ENCODE assay signal across 1 cellular context in the genomic region with DNA sequence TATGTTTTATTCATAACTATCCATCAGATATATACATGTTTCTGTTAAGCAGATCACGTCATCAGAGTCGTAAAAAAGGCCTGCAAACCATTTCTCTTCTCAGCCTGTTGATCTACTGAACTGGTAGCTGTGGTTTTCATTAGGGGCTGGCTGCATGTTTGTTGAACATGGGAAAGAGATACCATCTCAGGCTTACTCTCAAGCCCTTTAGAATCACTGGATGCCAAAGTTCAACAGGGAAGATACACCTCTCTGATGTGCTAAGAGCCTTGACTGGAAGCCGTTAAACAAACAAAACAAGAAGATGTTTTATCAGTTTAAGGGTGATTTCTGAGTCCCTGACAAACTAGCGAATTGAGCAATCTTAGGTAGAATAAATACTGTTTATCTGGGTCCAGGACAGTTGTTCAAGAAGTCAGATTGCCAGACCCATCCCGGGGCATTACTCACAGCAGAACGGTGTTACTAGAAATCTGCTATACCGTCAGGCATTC.
TF ChIP-seq lines count a peak whose summit lies in the region.

No MANE protein-coding gene starts in this region.

TF ChIP-seq in HepG2, 621 proteins besides CTCF, POLR2A, EP300 and RAD21 (continued from another document and continues in another):
- TF ChIP-seq, protein P1, sequence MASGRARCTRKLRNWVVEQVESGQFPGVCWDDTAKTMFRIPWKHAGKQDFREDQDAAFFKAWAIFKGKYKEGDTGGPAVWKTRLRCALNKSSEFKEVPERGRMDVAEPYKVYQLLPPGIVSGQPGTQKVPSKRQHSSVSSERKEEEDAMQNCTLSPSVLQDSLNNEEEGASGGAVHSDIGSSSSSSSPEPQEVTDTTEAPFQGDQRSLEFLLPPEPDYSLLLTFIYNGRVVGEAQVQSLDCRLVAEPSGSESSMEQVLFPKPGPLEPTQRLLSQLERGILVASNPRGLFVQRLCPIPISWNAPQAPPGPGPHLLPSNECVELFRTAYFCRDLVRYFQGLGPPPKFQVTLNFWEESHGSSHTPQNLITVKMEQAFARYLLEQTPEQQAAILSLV (CRISPR knock-in tag; IDR thresholded peaks at IDR 0.05; ENCODE audit: borderline replicate concordance) = no peak
- TF ChIP-seq, protein P2, sequence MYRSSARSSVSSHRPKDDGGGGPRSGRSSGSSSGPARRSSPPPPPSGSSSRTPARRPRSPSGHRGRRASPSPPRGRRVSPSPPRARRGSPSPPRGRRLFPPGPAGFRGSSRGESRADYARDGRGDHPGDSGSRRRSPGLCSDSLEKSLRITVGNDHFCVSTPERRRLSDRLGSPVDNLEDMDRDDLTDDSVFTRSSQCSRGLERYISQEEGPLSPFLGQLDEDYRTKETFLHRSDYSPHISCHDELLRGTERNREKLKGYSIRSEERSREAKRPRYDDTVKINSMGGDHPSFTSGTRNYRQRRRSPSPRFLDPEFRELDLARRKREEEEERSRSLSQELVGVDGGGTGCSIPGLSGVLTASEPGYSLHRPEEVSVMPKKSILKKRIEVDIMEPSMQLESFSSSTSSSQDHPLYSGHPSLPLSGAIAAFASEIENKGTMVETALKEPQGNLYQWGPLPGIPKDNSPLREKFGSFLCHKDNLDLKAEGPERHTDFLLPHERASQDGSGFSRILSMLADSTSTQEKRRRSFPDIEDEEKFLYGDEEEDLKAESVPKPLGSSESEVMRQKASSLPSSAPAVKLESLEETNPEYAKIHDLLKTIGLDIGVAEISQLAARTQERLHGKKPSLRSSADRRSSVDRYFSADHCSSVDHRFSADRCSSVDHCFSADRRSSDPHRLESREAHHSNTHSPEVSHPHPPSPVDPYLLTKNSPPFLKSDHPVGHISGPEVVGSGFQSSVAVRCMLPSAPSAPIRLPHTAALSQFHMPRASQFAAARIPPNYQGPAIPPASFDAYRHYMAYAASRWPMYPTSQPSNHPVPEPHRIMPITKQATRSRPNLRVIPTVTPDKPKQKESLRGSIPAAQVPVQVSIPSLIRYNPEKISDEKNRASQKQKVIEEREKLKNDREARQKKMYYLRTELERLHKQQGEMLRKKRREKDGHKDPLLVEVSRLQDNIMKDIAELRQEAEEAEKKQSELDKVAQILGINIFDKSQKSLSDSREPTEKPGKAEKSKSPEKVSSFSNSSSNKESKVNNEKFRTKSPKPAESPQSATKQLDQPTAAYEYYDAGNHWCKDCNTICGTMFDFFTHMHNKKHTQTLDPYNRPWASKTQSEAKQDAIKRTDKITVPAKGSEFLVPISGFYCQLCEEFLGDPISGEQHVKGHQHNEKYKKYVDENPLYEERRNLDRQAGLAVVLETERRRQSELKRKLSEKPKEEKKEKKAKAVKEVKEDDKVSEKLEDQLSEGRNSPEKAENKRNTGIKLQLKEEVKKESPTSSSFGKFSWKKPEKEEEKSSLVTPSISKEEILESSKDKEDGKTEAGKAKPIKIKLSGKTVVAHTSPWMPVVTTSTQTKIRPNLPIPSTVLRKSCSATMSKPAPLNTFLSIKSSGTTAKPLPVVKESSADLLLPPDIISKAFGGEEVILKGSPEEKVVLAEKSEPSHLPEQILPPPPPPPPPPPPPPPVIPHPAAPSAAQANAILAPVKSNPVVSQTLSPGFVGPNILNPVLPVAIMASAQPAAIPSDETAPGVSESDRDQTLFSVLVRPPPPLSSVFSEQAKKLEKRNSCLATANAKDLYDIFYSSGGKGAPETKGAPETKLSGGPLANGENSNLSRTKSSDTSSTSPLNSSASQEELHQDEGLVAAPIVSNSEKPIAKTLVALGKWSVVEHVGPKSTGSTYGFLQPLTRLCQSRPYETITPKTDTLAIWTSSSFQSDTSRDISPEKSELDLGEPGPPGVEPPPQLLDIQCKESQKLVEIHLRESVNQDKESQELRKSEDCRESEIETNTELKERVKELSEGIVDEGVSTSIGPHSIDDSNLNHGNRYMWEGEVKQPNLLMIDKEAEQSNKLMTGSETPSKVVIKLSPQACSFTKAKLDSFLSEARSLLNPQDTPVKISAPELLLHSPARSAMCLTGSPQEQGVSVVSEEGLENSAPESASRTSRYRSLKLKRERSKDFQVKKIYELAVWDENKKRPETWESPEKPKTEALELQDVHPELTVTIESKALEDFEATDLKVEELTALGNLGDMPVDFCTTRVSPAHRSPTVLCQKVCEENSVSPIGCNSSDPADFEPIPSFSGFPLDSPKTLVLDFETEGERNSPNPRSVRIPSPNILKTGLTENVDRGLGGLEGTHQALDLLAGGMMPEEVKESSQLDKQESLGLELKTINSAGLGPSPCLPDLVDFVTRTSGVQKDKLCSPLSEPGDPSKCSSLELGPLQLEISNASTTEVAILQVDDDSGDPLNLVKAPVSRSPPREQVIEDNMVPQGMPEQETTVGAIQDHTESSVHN (CRISPR knock-in tag; IDR thresholded peaks at IDR 0.05) = no peak
- TF ChIP-seq, protein P3, sequence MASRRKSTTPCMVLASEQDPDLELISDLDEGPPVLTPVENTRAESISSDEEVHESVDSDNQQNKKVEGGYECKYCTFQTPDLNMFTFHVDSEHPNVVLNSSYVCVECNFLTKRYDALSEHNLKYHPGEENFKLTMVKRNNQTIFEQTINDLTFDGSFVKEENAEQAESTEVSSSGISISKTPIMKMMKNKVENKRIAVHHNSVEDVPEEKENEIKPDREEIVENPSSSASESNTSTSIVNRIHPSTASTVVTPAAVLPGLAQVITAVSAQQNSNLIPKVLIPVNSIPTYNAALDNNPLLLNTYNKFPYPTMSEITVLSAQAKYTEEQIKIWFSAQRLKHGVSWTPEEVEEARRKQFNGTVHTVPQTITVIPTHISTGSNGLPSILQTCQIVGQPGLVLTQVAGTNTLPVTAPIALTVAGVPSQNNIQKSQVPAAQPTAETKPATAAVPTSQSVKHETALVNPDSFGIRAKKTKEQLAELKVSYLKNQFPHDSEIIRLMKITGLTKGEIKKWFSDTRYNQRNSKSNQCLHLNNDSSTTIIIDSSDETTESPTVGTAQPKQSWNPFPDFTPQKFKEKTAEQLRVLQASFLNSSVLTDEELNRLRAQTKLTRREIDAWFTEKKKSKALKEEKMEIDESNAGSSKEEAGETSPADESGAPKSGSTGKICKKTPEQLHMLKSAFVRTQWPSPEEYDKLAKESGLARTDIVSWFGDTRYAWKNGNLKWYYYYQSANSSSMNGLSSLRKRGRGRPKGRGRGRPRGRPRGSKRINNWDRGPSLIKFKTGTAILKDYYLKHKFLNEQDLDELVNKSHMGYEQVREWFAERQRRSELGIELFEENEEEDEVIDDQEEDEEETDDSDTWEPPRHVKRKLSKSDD (CRISPR knock-in tag; IDR thresholded peaks at IDR 0.05; ENCODE audit: low read depth) = no peak
- TF ChIP-seq, protein P4, sequence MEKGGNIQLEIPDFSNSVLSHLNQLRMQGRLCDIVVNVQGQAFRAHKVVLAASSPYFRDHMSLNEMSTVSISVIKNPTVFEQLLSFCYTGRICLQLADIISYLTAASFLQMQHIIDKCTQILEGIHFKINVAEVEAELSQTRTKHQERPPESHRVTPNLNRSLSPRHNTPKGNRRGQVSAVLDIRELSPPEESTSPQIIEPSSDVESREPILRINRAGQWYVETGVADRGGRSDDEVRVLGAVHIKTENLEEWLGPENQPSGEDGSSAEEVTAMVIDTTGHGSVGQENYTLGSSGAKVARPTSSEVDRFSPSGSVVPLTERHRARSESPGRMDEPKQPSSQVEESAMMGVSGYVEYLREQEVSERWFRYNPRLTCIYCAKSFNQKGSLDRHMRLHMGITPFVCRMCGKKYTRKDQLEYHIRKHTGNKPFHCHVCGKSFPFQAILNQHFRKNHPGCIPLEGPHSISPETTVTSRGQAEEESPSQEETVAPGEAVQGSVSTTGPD (CRISPR knock-in tag; IDR thresholded peaks at IDR 0.05) = no peak
- TF ChIP-seq, protein P5, sequence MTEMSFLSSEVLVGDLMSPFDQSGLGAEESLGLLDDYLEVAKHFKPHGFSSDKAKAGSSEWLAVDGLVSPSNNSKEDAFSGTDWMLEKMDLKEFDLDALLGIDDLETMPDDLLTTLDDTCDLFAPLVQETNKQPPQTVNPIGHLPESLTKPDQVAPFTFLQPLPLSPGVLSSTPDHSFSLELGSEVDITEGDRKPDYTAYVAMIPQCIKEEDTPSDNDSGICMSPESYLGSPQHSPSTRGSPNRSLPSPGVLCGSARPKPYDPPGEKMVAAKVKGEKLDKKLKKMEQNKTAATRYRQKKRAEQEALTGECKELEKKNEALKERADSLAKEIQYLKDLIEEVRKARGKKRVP (CRISPR knock-in tag; IDR thresholded peaks at IDR 0.05) = peak in 1 of 2 experiments; percentile 27; a peak in 1 of 4 replicates
- TF ChIP-seq ZNF143 (CRISPR knock-in tag; IDR thresholded peaks at IDR 0.05) = no peak
- TF ChIP-seq KMT2A (CRISPR knock-in tag; IDR thresholded peaks at IDR 0.05) = no peak
- peak; percentile 91 for TF ChIP-seq NCOA2 (CRISPR knock-in tag; IDR thresholded peaks at IDR 0.05)
- TF ChIP-seq POLR2AphosphoS5 (IDR thresholded peaks at IDR 0.05; ENCODE audit: low read depth, low read length) = no peak
- TF ChIP-seq ZNF30 (CRISPR knock-in tag; IDR thresholded peaks at IDR 0.05) = no peak
- TF ChIP-seq ZNF569 (CRISPR knock-in tag; IDR thresholded peaks at IDR 0.05; ENCODE audit: borderline replicate concordance) = no peak
- no peak for TF ChIP-seq TCF12 (IDR thresholded peaks at IDR 0.05)
- TF ChIP-seq TCF12 (CRISPR knock-in tag; IDR thresholded peaks at IDR 0.05) = peak; percentile 88; the same call in 1 of the 2 replicates
- TF ChIP-seq, protein P6, sequence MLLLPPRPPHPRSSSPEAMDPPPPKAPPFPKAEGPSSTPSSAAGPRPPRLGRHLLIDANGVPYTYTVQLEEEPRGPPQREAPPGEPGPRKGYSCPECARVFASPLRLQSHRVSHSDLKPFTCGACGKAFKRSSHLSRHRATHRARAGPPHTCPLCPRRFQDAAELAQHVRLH (CRISPR knock-in tag; IDR thresholded peaks at IDR 0.05; ENCODE audit: borderline replicate concordance, low read depth) = peak; percentile 38; the same call in 1 of the 2 replicates
- TF ChIP-seq, protein P7, sequence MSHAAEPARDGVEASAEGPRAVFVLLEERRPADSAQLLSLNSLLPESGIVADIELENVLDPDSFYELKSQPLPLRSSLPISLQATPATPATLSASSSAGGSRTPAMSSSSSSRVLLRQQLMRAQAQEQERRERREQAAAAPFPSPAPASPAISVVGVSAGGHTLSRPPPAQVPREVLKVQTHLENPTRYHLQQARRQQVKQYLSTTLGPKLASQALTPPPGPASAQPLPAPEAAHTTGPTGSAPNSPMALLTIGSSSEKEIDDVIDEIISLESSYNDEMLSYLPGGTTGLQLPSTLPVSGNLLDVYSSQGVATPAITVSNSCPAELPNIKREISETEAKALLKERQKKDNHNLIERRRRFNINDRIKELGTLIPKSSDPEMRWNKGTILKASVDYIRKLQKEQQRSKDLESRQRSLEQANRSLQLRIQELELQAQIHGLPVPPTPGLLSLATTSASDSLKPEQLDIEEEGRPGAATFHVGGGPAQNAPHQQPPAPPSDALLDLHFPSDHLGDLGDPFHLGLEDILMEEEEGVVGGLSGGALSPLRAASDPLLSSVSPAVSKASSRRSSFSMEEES (CRISPR knock-in tag; IDR thresholded peaks at IDR 0.05) = peak; percentile 59; the same call in 1 of the 2 replicates
- TF ChIP-seq ZMYM3 (CRISPR knock-in tag; IDR thresholded peaks at IDR 0.05) = no peak
- no peak for TF ChIP-seq NONO (IDR thresholded peaks at IDR 0.05)
- peak; percentile 40 for TF ChIP-seq NONO (CRISPR knock-in tag; conservative IDR thresholded peaks at IDR 0.05)
- TF ChIP-seq, protein P8, sequence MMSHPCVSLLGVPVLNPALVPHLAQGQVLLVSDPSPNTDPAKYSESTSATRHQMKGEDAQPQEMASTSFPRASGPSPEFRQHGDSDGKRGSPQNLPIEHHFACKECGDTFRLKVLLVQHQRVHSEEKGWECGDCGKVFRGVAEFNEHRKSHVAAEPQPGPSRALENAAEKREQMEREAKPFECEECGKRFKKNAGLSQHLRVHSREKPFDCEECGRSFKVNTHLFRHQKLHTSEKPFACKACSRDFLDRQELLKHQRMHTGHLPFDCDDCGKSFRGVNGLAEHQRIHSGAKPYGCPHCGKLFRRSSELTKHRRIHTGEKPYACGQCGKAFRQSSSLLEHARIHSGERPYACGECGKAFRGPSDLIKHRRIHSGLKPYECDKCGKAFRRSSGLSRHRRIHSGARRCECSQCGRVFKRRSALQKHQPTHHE (CRISPR knock-in tag; IDR thresholded peaks at IDR 0.05; ENCODE audit: borderline replicate concordance) = no peak
- TF ChIP-seq MAFF (IDR thresholded peaks at IDR 0.05; ENCODE audit: low read depth, low read length) = no peak
- no peak for TF ChIP-seq NCOA1 (CRISPR knock-in tag; IDR thresholded peaks at IDR 0.05)
- peak; percentile 97 for TF ChIP-seq GATAD2A (CRISPR knock-in tag; IDR thresholded peaks at IDR 0.05)
- peak; percentile 94; the same call in 1 of the 2 replicates for TF ChIP-seq GATA4 (IDR thresholded peaks at IDR 0.05; ENCODE audit: borderline replicate concordance, low read depth)
- 0 out of 2 replicates have a peak, but pooled peaks have one; percentile 52 for TF ChIP-seq HOXD1 (CRISPR knock-in tag; IDR thresholded peaks at IDR 0.05)
- no peak for TF ChIP-seq CENPX (CRISPR knock-in tag; IDR thresholded peaks at IDR 0.05)
- TF ChIP-seq, protein P9, sequence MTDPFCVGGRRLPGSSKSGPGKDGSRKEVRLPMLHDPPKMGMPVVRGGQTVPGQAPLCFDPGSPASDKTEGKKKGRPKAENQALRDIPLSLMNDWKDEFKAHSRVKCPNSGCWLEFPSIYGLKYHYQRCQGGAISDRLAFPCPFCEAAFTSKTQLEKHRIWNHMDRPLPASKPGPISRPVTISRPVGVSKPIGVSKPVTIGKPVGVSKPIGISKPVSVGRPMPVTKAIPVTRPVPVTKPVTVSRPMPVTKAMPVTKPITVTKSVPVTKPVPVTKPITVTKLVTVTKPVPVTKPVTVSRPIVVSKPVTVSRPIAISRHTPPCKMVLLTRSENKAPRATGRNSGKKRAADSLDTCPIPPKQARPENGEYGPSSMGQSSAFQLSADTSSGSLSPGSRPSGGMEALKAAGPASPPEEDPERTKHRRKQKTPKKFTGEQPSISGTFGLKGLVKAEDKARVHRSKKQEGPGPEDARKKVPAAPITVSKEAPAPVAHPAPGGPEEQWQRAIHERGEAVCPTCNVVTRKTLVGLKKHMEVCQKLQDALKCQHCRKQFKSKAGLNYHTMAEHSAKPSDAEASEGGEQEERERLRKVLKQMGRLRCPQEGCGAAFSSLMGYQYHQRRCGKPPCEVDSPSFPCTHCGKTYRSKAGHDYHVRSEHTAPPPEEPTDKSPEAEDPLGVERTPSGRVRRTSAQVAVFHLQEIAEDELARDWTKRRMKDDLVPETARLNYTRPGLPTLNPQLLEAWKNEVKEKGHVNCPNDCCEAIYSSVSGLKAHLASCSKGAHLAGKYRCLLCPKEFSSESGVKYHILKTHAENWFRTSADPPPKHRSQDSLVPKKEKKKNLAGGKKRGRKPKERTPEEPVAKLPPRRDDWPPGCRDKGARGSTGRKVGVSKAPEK (CRISPR knock-in tag; IDR thresholded peaks at IDR 0.05; ENCODE audit: borderline replicate concordance) = no peak
- TF ChIP-seq RORA (CRISPR knock-in tag; IDR thresholded peaks at IDR 0.05) = no peak
- TF ChIP-seq, protein P10, sequence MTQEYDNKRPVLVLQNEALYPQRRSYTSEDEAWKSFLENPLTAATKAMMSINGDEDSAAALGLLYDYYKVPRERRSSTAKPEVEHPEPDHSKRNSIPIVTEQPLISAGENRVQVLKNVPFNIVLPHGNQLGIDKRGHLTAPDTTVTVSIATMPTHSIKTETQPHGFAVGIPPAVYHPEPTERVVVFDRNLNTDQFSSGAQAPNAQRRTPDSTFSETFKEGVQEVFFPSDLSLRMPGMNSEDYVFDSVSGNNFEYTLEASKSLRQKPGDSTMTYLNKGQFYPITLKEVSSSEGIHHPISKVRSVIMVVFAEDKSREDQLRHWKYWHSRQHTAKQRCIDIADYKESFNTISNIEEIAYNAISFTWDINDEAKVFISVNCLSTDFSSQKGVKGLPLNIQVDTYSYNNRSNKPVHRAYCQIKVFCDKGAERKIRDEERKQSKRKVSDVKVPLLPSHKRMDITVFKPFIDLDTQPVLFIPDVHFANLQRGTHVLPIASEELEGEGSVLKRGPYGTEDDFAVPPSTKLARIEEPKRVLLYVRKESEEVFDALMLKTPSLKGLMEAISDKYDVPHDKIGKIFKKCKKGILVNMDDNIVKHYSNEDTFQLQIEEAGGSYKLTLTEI (CRISPR knock-in tag; conservative IDR thresholded peaks at IDR 0.05) = no peak
- no peak for TF ChIP-seq SIN3B (IDR thresholded peaks at IDR 0.05; ENCODE audit: low read length)
- peak; percentile 47; the same call in 1 of the 2 replicates for TF ChIP-seq KLF6 (CRISPR knock-in tag; IDR thresholded peaks at IDR 0.05)
- no peak for TF ChIP-seq MZF1 (CRISPR knock-in tag; IDR thresholded peaks at IDR 0.05; ENCODE audit: borderline replicate concordance)
- TF ChIP-seq ZNF3 (CRISPR knock-in tag; IDR thresholded peaks at IDR 0.05) = no peak
